8 cellular contexts compared by ENCODE assay signal in genomic region chr11:12893787-12894672, GRCh38.
DNase-seq lines count a peak whose midpoint lies in the region; ATAC-seq, FAIRE-seq and TF ChIP-seq lines count a peak whose summit lies in the region.

No MANE protein-coding gene starts in this region.

- intact Hi-C loops in pancreas (cut with DNase I): loop anchor here in 2 of 3 donors (5.0 to 10.0 kb wide), 3 partner anchors 489 to 569 kb away; no protein-coding TSS in a partner anchor

- H3K4me3 ChIP-seq in foreskin fibroblast (ENCODE audit: low read depth in 1 of 2, low read length in 2 of 2) (no peak overlapping the region), pancreas (no peak overlapping the region)

- no peaks in the 10 kb centered on the region for H3K36me3 ChIP-seq in pancreas

- ATAC-seq in HG02885 (IDR thresholded peaks at IDR 0.05; ENCODE audit: poor library complexity, unreplicated experiment) (peak; percentile 47), pancreas (peak; percentile 59 to 85 (median 80)), HG02588 (IDR thresholded peaks at IDR 0.05; ENCODE audit: unreplicated experiment) (no peak), HG03139 (IDR thresholded peaks at IDR 0.05; ENCODE audit: unreplicated experiment) (no peak)

- peak; percentile 14 for DNase-seq in DMS153 treated with DMSO at 0.1 percent for 48 hours (lab: John Stamatoyannopoulos, UW; ENCODE audit: unreplicated experiment)
- peak; percentile 35 to 37 for DNase-seq in NOMO-1 (lab: John Stamatoyannopoulos, UW; ENCODE audit: unreplicated experiment in 2 of 2)
- DNase-seq in activated T-cell treated with anti-CD3 and anti-CD28 coated beads, Interleukin-2, amount 50 U/mL, for 1 hour: peak; percentile 49
- peak; percentile 31 to 77 for DNase-seq in foreskin fibroblast
- peak; percentile 30 to 86 (median 72) for DNase-seq in pancreas

- H3K27me3 ChIP-seq in pancreas: no peaks in the 10 kb centered on the region

- no peaks in the 10 kb centered on the region for H3K9me3 ChIP-seq in pancreas

- FAIRE-seq in pancreas (lab: Jason Lieb, UNC): peak; percentile 80

- TF ChIP-seq CTCF in foreskin fibroblast (IDR thresholded peaks at IDR 0.05; ENCODE audit: low read depth, low read length): peak; percentile 85
- TF ChIP-seq CTCF in pancreas (IDR thresholded peaks at IDR 0.05): peak; percentile 79 to 86 (median 82)

- WGBS in pancreas, 2 donors: 41 to 46% methylated on average over 12 of the region's 12 CpGs

- H3K27ac ChIP-seq in pancreas: peak overlapping the region in 2 of 4 donors; percentile 29 to 31

- peaks cover 0 to 17% (median 3%) of the 10 kb centered on the region in 3 donors for H3K4me1 ChIP-seq in pancreas

Comparison
In these comparisons a context has a peak if more than half of its experiments do, and no peak if none do; other contexts are left out.
1. DNase-seq: peak in every context shown above with its lines; median percentile 72 in pancreas; 54 in foreskin fibroblast; 49 in activated T-cell treated with anti-CD3 and anti-CD28 coated beads, Interleukin-2, amount 50 U/mL, for 1 hour; 36 in NOMO-1; 14 in DMS153 treated with DMSO at 0.1 percent for 48 hours.
2. ATAC-seq: peak in HG02885 (single experiment) and pancreas (4 of 4); none in HG02588 (single experiment) and HG03139 (single experiment).